Comparison of ENCODE assay signal across 9 cellular contexts in the genomic region with DNA sequence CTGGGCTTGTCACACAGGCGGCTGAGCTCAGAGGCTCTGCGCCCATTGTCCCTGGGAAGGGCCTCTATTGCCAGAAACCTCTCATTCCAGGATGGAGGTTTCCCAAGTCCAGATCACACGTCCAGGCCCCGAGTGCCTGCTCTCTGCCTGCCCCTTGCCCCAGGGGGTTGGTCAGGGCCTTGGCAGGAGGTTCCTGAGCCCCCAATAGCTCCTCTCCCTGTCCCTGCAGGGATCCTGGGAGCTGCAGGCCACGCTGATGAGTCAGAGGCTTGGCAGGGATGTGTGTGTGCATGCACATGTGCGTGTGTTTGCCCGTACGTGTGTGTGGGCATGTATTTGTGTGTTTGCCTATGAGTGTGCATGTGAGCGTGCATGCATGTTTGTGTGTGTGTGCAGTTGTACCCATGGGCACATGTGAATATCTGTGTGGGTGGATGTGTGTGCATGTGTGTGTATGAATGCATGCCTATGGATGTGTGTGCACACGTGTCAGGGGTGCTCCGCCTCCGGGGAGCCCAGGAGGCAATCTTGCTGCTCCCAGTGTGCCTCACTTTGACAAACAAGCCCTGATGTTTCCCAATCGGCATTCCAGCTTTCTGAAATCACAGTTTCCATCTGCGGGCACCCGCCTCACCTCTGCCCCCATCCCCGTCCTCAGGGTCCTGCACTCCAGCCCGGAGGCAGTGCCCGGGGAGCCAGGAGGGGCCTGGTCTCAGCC.
A peak's percentile ranks its signal among the peaks of the same experiment; 100 is the strongest.
DNase-seq lines count a peak whose midpoint lies in the region; ATAC-seq and TF ChIP-seq lines count a peak whose summit lies in the region.
"Had no signal": no experiment of that assay in that cellular context is flagged by ENCODE, and none has a peak within 500 bp of the region (broad histone marks: within the 10 kb centered on the region; RNA-seq: fewer than 3 reads in every experiment).

No MANE protein-coding gene starts in this region.

- ATAC-seq in heart right ventricle, result peak; percentile 77 to 91 (median 86)

- WGBS in heart right ventricle, 2 donors, result 28 to 34% methylated on average over 18 of the region's 18 CpGs

- no peaks in the 10 kb centered on the region for H3K36me3 ChIP-seq in heart right ventricle

- H3K9me3 ChIP-seq in heart right ventricle, result no peaks in the 10 kb centered on the region

- peaks cover 12 to 33% (median 25%) of the 10 kb centered on the region in 9 donors for H3K4me1 ChIP-seq in heart right ventricle

- DNase-seq in GM03348 (ENCODE audit: low spot score), result peak; percentile 96
- DNase-seq in T1000 (lab: John Stamatoyannopoulos, UW), result peak; percentile 93
- peak; percentile 60 to 70 for DNase-seq in heart right ventricle
- peak; percentile 54 for DNase-seq in retinal pigment epithelial cell (ENCODE audit: low read depth)
- DNase-seq in activated CD8-positive, alpha-beta memory T cell treated with anti-CD3 and anti-CD28 coated beads for 24 hours, result no peak
- no peak for DNase-seq in NCI-H2029 treated with DMSO at 0.1 percent for 48 hours (lab: John Stamatoyannopoulos, UW)
- no peak for DNase-seq in NCI-H1930 (lab: John Stamatoyannopoulos, UW)
- DNase-seq in NCI-H187 (lab: John Stamatoyannopoulos, UW), result no peak
- DNase-seq: activated naive CD8-positive, alpha-beta T cell treated with anti-CD3 and anti-CD28 coated beads, Interleukin-2, amount 10 ng/mL, durations not matched to agents 7 days and 5 days had no signal

- no peaks in the 10 kb centered on the region for H3K27me3 ChIP-seq in heart right ventricle

- H3K27ac ChIP-seq in heart right ventricle, result peak overlapping the region in 8 of 10 donors; percentile 59 to 87 (median 74)

- TF ChIP-seq CTCF in heart right ventricle (IDR thresholded peaks at IDR 0.05), result no peak
- TF ChIP-seq CTCF in retinal pigment epithelial cell (conservative IDR thresholded peaks at IDR 0.05; ENCODE audit: low read depth, low read length), result peak; percentile 4

- intact Hi-C loops in heart right ventricle (cut with DNase I), result no loop called here

- H3K4me3 ChIP-seq in heart right ventricle, result no peak overlapping the region
- peak overlapping the region; percentile 4 for H3K4me3 ChIP-seq in retinal pigment epithelial cell (ENCODE audit: low read length)

Comparison
In these comparisons a context has a peak if more than half of its experiments do, and no peak if none do; other contexts are left out.
1. DNase-seq: peak in GM03348 (single experiment), T1000 (single experiment), heart right ventricle (2 of 2) and retinal pigment epithelial cell (single experiment); none in activated CD8-positive, alpha-beta memory T cell treated with anti-CD3 and anti-CD28 coated beads for 24 hours (single experiment), NCI-H2029 treated with DMSO at 0.1 percent for 48 hours (single experiment), NCI-H1930 (0 of 2) and NCI-H187 (0 of 2).